In the genomic region with DNA sequence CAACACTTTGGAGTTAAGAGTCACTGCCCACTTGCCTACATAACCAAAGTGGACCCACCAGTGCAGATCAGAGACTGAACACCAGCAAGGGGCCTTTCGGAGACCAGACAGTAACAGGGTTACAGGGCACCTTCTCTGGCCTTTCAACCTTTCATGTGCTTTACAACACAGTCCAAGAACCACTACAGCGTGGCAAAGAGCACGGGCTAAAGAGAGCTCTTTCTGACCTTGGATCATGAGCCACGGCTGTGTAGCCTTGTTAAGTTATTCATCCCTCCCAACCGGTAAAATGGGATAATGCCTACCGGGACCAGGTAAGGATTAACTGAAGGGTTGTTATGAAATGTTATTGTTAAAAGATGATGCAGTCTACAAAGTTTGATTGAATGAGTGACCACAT, we compare ENCODE assay signal across 30 cellular contexts.
DNase-seq lines count a peak whose midpoint lies in the region; ATAC-seq, FAIRE-seq and TF ChIP-seq lines count a peak whose summit lies in the region.
"Had no signal": no experiment of that assay in that cellular context is flagged by ENCODE, and none has a peak within 500 bp of the region (broad histone marks: within the 10 kb centered on the region; RNA-seq: fewer than 3 reads in every experiment).

No MANE protein-coding gene starts in this region.

- ATAC-seq in heart left ventricle (no peak), Right ventricle myocardium inferior (no peak), HepG2 (no peak)
- ATAC-seq: esophagus mucosa, K562 had no signal

- no TSS peak for BruUV-seq in HepG2 (replicated peaks; lab: Mats Ljungman, UMichigan)

- no peak for FAIRE-seq in HepG2 (lab: Jason Lieb, UNC)
- FAIRE-seq: bronchial epithelial cell, GM12891, islet of Langerhans, K562, small intestine had no signal

- TF ChIP-seq POLR2A in heart left ventricle (IDR thresholded peaks at IDR 0.05): no peak
- TF ChIP-seq POLR2A in HepG2 (IDR thresholded peaks at IDR 0.05; ENCODE audit: insufficient read depth in 1 of 2, low read depth in 2 of 2, low read length in 2 of 2): no peak
- no peak for TF ChIP-seq POLR2A in tibial nerve (IDR thresholded peaks at IDR 0.05)

- TF ChIP-seq EP300 in HepG2 (IDR thresholded peaks at IDR 0.05; ENCODE audit: low read depth in 2 of 2, low read length in 2 of 2) (no peak), HepG2 (CRISPR knock-in tag; IDR thresholded peaks at IDR 0.05; ENCODE audit: borderline replicate concordance) (no peak), tibial nerve (IDR thresholded peaks at IDR 0.05) (no peak)

- H3K9ac ChIP-seq in HepG2 (ENCODE audit: insufficient read depth, low read depth, low read length) (no peak overlapping the region), rectal smooth muscle tissue (ENCODE audit: low read length) (no peak overlapping the region)

- CTCF ChIA-PET in HepG2 (lab: Yijun Ruan, JAX; ENCODE audit: low intra/inter-chr PET ratio, low total read pairs): no interaction called here

- H3K9me3 ChIP-seq in heart left ventricle (no peaks in the 10 kb centered on the region), HepG2 (ENCODE audit: low read length) (no peaks in the 10 kb centered on the region), tibial nerve (no peaks in the 10 kb centered on the region)
- H3K9me3 ChIP-seq: colonic mucosa, lower lobe of right lung, vagina had no signal

- intact Hi-C loops in heart left ventricle (cut with DNase I): loop anchor here in 4 of 10 donors (5.0 to 10.0 kb wide), 4 partner anchors 73 to 870 kb away; a partner anchor contains a TSS
- intact Hi-C loops in Right ventricle myocardium inferior (cut with DNase I): loop anchor here (5.0 kb wide), 1 partner anchor 62 kb away; no protein-coding TSS in a partner anchor
- intact Hi-C loops in HepG2 (cut with micrococcal nuclease; ENCODE audit: unreplicated experiment): no loop called here

- H3K4me1 ChIP-seq in heart left ventricle: peaks cover 0 to 25% (median 12%) of the 10 kb centered on the region in 12 donors
- peaks cover 54% of the 10 kb centered on the region for H3K4me1 ChIP-seq in HepG2 (ENCODE audit: insufficient read depth, low read length)
- peaks cover 20% of the 10 kb centered on the region for H3K4me1 ChIP-seq in rectal smooth muscle tissue (ENCODE audit: control insufficient read depth, insufficient read depth, low read length)
- peaks cover 2 to 43% (median 22%) of the 10 kb centered on the region in 4 donors for H3K4me1 ChIP-seq in tibial nerve
- H3K4me1 ChIP-seq: colonic mucosa had no signal

- H3K27ac ChIP-seq in heart left ventricle (peak overlapping the region in 11 of 12 donors; percentile 32 to 96 (median 77)), HepG2 (ENCODE audit: extremely low read length, insufficient read depth, low read length) (no peak overlapping the region), rectal smooth muscle tissue (ENCODE audit: low read depth, low read length) (peak overlapping the region; percentile 94), tibial nerve (peak overlapping the region; percentile 29 to 90 (median 81))
- H3K27ac ChIP-seq: 22Rv1, vagina had no signal

- TF ChIP-seq RAD21 in HepG2 (CRISPR knock-in tag; IDR thresholded peaks at IDR 0.05): no peak

- H3K4me3 ChIP-seq in heart left ventricle (no peak overlapping the region), HepG2 (replicated peaks in 1 of 3; ENCODE audit: insufficient read depth in 1 of 3, low read depth in 2 of 3, low read length in 3 of 3) (no peak overlapping the region), rectal smooth muscle tissue (ENCODE audit: low read length) (no peak overlapping the region), tibial nerve (no peak overlapping the region)
- H3K4me3 ChIP-seq: colonic mucosa, K562, lower lobe of right lung, vagina had no signal

- 93 to 98% (median 95%) methylated on average over 6 of the region's 6 CpGs for WGBS in heart left ventricle, 4 donors
- 89% methylated on average over 5 of the region's 6 CpGs for WGBS in HepG2 (ENCODE audit: low lambda C conversion rate)
- WGBS in tibial nerve, 2 donors: 90 to 93% methylated on average over 6 of the region's 6 CpGs

- POLR2A ChIA-PET in HepG2 (lab: Yijun Ruan, JAX): no interaction called here

- no peaks in the 10 kb centered on the region for H3K79me2 ChIP-seq in HepG2 (ENCODE audit: insufficient read depth, low read length)

- in situ Hi-C loops in HepG2 (cut with HindIII; ENCODE audit: extremely low pct_ligation_motif_present, low pct_unique_long_range_greater_than_20kb): no loop called here

- H4K20me1 ChIP-seq in HepG2 (ENCODE audit: insufficient read depth, low read length): no peaks in the 10 kb centered on the region

- H2AFZ ChIP-seq in HepG2 (ENCODE audit: low read length): no peak overlapping the region

- DNase-seq in heart left ventricle (no peak), Right ventricle myocardium inferior (ENCODE audit: missing footprints) (no peak), HepG2 (ENCODE audit: low spot score) (no peak), tibial nerve (ENCODE audit: low spot score in 2 of 2) (no peak), hippocampal formation (lab: John Stamatoyannopoulos, UW) (no peak), middle frontal gyrus (ENCODE audit: extremely low spot score, low spot score) (no peak), AML-193 (lab: John Stamatoyannopoulos, UW) (no peak)
- DNase-seq: activated CD4-positive, alpha-beta memory T cell treated with anti-CD3 and anti-CD28 coated beads, Interleukin-2, amount 10 ng/mL, durations not matched to agents 7 days and 5 days; activated CD4-positive, CD25-positive, alpha-beta regulatory T cell treated with anti-CD3 and anti-CD28 coated beads, Interleukin-2, amount 50 U/mL, for 72 hours; activated CD8-positive, alpha-beta memory T cell treated with anti-CD3 and anti-CD28 coated beads, Interleukin-2, amount 50 U/mL, for 48 hours; amygdala; CD4-positive, alpha-beta memory T cell; colonic mucosa; DMS 273 treated with DMSO at 0.1 percent for 48 hours; EL; foreskin melanocyte; lower lobe of right lung; NCI-H1105 treated with DMSO at 0.1 percent for 48 hours; NCI-H2081 treated with DMSO at 0.1 percent for 48 hours; NCI-H82; RPMI8226; small intestine had no signal

- no peak for TF ChIP-seq CTCF in heart left ventricle (IDR thresholded peaks at IDR 0.05)
- TF ChIP-seq CTCF in HepG2 (CRISPR knock-in tag; IDR thresholded peaks at IDR 0.05): no peak
- TF ChIP-seq CTCF in tibial nerve (IDR thresholded peaks at IDR 0.05): no peak

- H3K27me3 ChIP-seq in heart left ventricle: no peaks in the 10 kb centered on the region
- H3K27me3 ChIP-seq in HepG2 (ENCODE audit: control insufficient read depth in 1 of 2, insufficient read depth in 2 of 2, low read length in 2 of 2): no peaks in the 10 kb centered on the region
- H3K27me3 ChIP-seq in rectal smooth muscle tissue (ENCODE audit: control insufficient read depth, insufficient read depth, low read length): no peaks in the 10 kb centered on the region
- no peaks in the 10 kb centered on the region for H3K27me3 ChIP-seq in tibial nerve
- H3K27me3 ChIP-seq: colonic mucosa, vagina had no signal

- peaks cover 0 to 72% (median 11%) of the 10 kb centered on the region in 9 donors for H3K36me3 ChIP-seq in heart left ventricle
- peaks cover 15 to 69% of the 10 kb centered on the region in 2 experiments for H3K36me3 ChIP-seq in HepG2 (replicated peaks in 1 of 2; ENCODE audit: control insufficient read depth in 1 of 2, insufficient read depth in 2 of 2, low read length in 2 of 2)
- H3K36me3 ChIP-seq in rectal smooth muscle tissue (ENCODE audit: control insufficient read depth, insufficient read depth, low read length): peaks cover 14% of the 10 kb centered on the region
- H3K36me3 ChIP-seq in tibial nerve: peaks cover 0 to 59% (median 3%) of the 10 kb centered on the region in 3 donors

- H3K4me2 ChIP-seq in HepG2 (ENCODE audit: low read depth, low read length): no peak overlapping the region

TF ChIP-seq in HepG2, 621 proteins besides CTCF, POLR2A, EP300 and RAD21:
- TF ChIP-seq HNF4A (CRISPR knock-in tag; IDR thresholded peaks at IDR 0.05) (0 out of 2 replicates have a peak, but pooled peaks have one; percentile 26), MAZ (IDR thresholded peaks at IDR 0.05; ENCODE audit: borderline replicate concordance, low read depth, low read length) (no peak), MAZ (CRISPR knock-in tag; IDR thresholded peaks at IDR 0.05; ENCODE audit: low read depth) (no peak)
